In the genomic region with DNA sequence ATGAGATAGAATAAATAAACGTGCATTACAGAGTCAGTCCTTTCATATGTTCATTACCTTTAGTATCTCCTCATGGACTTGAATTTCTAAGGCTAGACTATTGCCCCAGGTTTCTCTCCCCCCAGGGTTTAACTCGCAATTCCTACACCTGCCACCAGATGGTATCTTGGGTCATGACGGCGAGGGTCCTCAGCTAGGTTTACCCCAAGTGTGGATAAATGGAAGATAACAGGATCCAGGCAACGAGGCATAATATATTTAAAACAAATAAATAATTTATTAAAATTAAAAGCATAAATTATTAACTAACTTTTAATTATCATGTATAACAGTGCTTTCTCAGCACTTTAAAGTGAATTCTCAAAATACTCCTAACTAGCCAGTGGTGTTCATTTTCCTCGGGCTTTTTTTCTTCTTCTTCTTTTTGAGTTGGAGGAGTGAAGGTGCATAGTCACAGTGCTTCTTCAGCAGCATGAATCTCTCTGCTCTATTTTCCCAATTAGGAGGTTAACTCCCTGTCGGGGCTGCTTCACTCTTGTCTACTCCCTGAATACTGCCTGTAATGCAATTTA, we compare ENCODE assay signal across 9 cellular contexts.
DNase-seq lines count a peak whose midpoint lies in the region; ATAC-seq and TF ChIP-seq lines count a peak whose summit lies in the region.
"Had no signal": no experiment of that assay in that cellular context is flagged by ENCODE, and none has a peak within 500 bp of the region (broad histone marks: within the 10 kb centered on the region; RNA-seq: fewer than 3 reads in every experiment).

No MANE protein-coding gene starts in this region.

- no peaks in the 10 kb centered on the region for H3K27me3 Mint-ChIP-seq in activated naive CD4-positive, alpha-beta T cell treated with anti-CD3 and anti-CD28 coated beads for 36 hours (ENCODE audit: low read depth)
- peaks cover 31 to 32% of the 10 kb centered on the region in 2 donors for H3K27me3 Mint-ChIP-seq in stimulated activated naive B cell treated with anti-CD40 and anti-IgM and Interleukin-4, amounts not matched to agents 10 μg/mL and 1 μg/mL and 100 μg/mL, for 72 hours

- in situ Hi-C loops in Caki2 (cut with HindIII; ENCODE audit: low pct_unique_long_range_greater_than_20kb, low sequenced_read_pairs) (no loop called here), Panc1 (cut with HindIII; ENCODE audit: low pct_unique_long_range_greater_than_20kb, low sequenced_read_pairs) (no loop called here)

- no peak overlapping the region for H3K27ac ChIP-seq in Panc1 (ENCODE audit: low read length)

- H3K9me3 ChIP-seq in Panc1 (ENCODE audit: control insufficient read depth, insufficient read depth, low read depth, low read length) = no peaks in the 10 kb centered on the region

- H3K27me3 ChIP-seq in Panc1 (ENCODE audit: control insufficient read depth, insufficient read depth, low read length) (no peaks in the 10 kb centered on the region; the same call in 1 of the 2 replicates), kidney epithelial cell (ENCODE audit: control insufficient read depth, insufficient read depth, low read length) (no peaks in the 10 kb centered on the region)

- no peaks in the 10 kb centered on the region for H3K9me3 Mint-ChIP-seq in activated naive CD4-positive, alpha-beta T cell treated with anti-CD3 and anti-CD28 coated beads for 36 hours
- H3K9me3 Mint-ChIP-seq in stimulated activated naive B cell treated with anti-CD40 and anti-IgM and Interleukin-4, amounts not matched to agents 10 μg/mL and 1 μg/mL and 100 μg/mL, for 72 hours = no peaks in the 10 kb centered on the region
- H3K9me3 Mint-ChIP-seq: central memory CD8-positive, alpha-beta T cell had no signal

- ATAC-seq in GM19035 (IDR thresholded peaks at IDR 0.05; ENCODE audit: unreplicated experiment) (peak; percentile 84), HG03520 (IDR thresholded peaks at IDR 0.05; ENCODE audit: unreplicated experiment) (peak; percentile 64), Panc1 (no peak), HG02884 (IDR thresholded peaks at IDR 0.05; ENCODE audit: unreplicated experiment) (no peak)
- peak; percentile 42 to 52 for ATAC-seq in stimulated activated naive B cell treated with anti-CD40 and anti-IgM and Interleukin-4, amounts not matched to agents 10 μg/mL and 1 μg/mL and 100 μg/mL, for 72 hours (replicated peaks)

- CTCF ChIA-PET in Panc1 (lab: Charles Lee) = interaction anchor here (0.7 kb wide), 1 partner anchor 19 kb away, joined by 3 read pairs; no protein-coding TSS in a partner anchor
- CTCF ChIA-PET in activated naive CD4-positive, alpha-beta T cell treated with anti-CD3 and anti-CD28 coated beads for 36 hours (lab: Charles Lee) = interaction anchor here (0.6 to 1.7 kb wide), 14 partner anchors 10 to 416 kb away, joined by 3 to 6 read pairs (median 3); no protein-coding TSS in a partner anchor

- H3K36me3 ChIP-seq in Panc1 (ENCODE audit: control insufficient read depth, insufficient read depth, low read length) (no peaks in the 10 kb centered on the region), kidney epithelial cell (ENCODE audit: control insufficient read depth, insufficient read depth, low read length) (no peaks in the 10 kb centered on the region)

- intact Hi-C loops in Panc1 (cut with micrococcal nuclease; ENCODE audit: unreplicated experiment) = loop anchor here (5.0 kb wide), 1 partner anchor 197 kb away; no protein-coding TSS in a partner anchor
- intact Hi-C loops in activated naive CD4-positive, alpha-beta T cell treated with anti-CD3 and anti-CD28 coated beads for 36 hours (cut with micrococcal nuclease) = loop anchor here (1.0 to 10.0 kb wide), 4 partner anchors 42 to 919 kb away; no protein-coding TSS in a partner anchor

- BruUV-seq in Panc1 (replicated peaks; lab: Mats Ljungman, UMichigan) = no TSS peak

- POLR2A ChIA-PET in Panc1 (lab: Charles Lee) = no interaction called here

- peaks cover 3% of the 10 kb centered on the region for H3K4me1 Mint-ChIP-seq in activated naive CD4-positive, alpha-beta T cell treated with anti-CD3 and anti-CD28 coated beads for 36 hours (ENCODE audit: low read depth)
- H3K4me1 Mint-ChIP-seq in stimulated activated naive B cell treated with anti-CD40 and anti-IgM and Interleukin-4, amounts not matched to agents 10 μg/mL and 1 μg/mL and 100 μg/mL, for 72 hours = no peaks in the 10 kb centered on the region
- H3K4me1 Mint-ChIP-seq: central memory CD8-positive, alpha-beta T cell had no signal

- TF ChIP-seq CTCF in Panc1 (IDR thresholded peaks at IDR 0.05) (peak; percentile 87), kidney epithelial cell (IDR thresholded peaks at IDR 0.05; ENCODE audit: insufficient read depth, low read length, poor library complexity, severe bottlenecking) (peak; percentile 82)

- no peak overlapping the region for H3K4me3 Mint-ChIP-seq in activated naive CD4-positive, alpha-beta T cell treated with anti-CD3 and anti-CD28 coated beads for 36 hours
- H3K4me3 Mint-ChIP-seq in stimulated activated naive B cell treated with anti-CD40 and anti-IgM and Interleukin-4, amounts not matched to agents 10 μg/mL and 1 μg/mL and 100 μg/mL, for 72 hours = no peak overlapping the region
- H3K4me3 Mint-ChIP-seq: central memory CD8-positive, alpha-beta T cell had no signal

- H3K36me3 Mint-ChIP-seq in activated naive CD4-positive, alpha-beta T cell treated with anti-CD3 and anti-CD28 coated beads for 36 hours (ENCODE audit: low read depth) = no peaks in the 10 kb centered on the region
- H3K36me3 Mint-ChIP-seq in stimulated activated naive B cell treated with anti-CD40 and anti-IgM and Interleukin-4, amounts not matched to agents 10 μg/mL and 1 μg/mL and 100 μg/mL, for 72 hours = no peaks in the 10 kb centered on the region

- H3K4me1 ChIP-seq in Panc1 (ENCODE audit: control insufficient read depth, insufficient read depth, low read length) = no peaks in the 10 kb centered on the region

- DNase-seq in Caki2 (ENCODE audit: low read depth) = peak; percentile 43
- DNase-seq in Panc1 (ENCODE audit: low read depth, low spot score) = peak; percentile 24
- peak; percentile 67 for DNase-seq in activated naive CD4-positive, alpha-beta T cell treated with anti-CD3 and anti-CD28 coated beads for 36 hours
- no peak for DNase-seq in kidney epithelial cell (ENCODE audit: low read depth)
- DNase-seq in stimulated activated naive B cell treated with anti-CD40 and anti-IgM and Interleukin-4, amounts not matched to agents 10 μg/mL and 1 μg/mL and 100 μg/mL, for 72 hours = no peak

- no peak overlapping the region for H3K27ac Mint-ChIP-seq in activated naive CD4-positive, alpha-beta T cell treated with anti-CD3 and anti-CD28 coated beads for 36 hours
- H3K27ac Mint-ChIP-seq in stimulated activated naive B cell treated with anti-CD40 and anti-IgM and Interleukin-4, amounts not matched to agents 10 μg/mL and 1 μg/mL and 100 μg/mL, for 72 hours = no peak overlapping the region

- no peak overlapping the region for H3K4me3 ChIP-seq in Panc1 (ENCODE audit: low read depth in 2 of 2, low read length in 2 of 2)
- no peak overlapping the region for H3K4me3 ChIP-seq in kidney epithelial cell (ENCODE audit: low read depth, low read length)

Comparison
In these comparisons a context has a peak if more than half of its experiments do, and no peak if none do; other contexts are left out.
1. DNase-seq: peak in Caki2 (single experiment), Panc1 (single experiment) and activated naive CD4-positive, alpha-beta T cell treated with anti-CD3 and anti-CD28 coated beads for 36 hours (single experiment); none in kidney epithelial cell (single experiment) and stimulated activated naive B cell treated with anti-CD40 and anti-IgM and Interleukin-4, amounts not matched to agents 10 μg/mL and 1 μg/mL and 100 μg/mL, for 72 hours (single experiment).
2. ATAC-seq: peak in GM19035 (single experiment), HG03520 (single experiment) and stimulated activated naive B cell treated with anti-CD40 and anti-IgM and Interleukin-4, amounts not matched to agents 10 μg/mL and 1 μg/mL and 100 μg/mL, for 72 hours (2 of 2); none in Panc1 (single experiment) and HG02884 (single experiment).